ENCODE assay signal across 13 cellular contexts in genomic region chr1:24996983-24997893, GRCh38.
A peak's percentile ranks its signal among the peaks of the same experiment; 100 is the strongest.
DNase-seq lines count a peak whose midpoint lies in the region; ATAC-seq, FAIRE-seq and TF ChIP-seq lines count a peak whose summit lies in the region.
"Had no signal": no experiment of that assay in that cellular context is flagged by ENCODE, and none has a peak within 500 bp of the region (broad histone marks: within the 10 kb centered on the region; RNA-seq: fewer than 3 reads in every experiment).

No MANE protein-coding gene starts in this region.

- H3K4me1 ChIP-seq in CD4-positive, alpha-beta memory T cell (ENCODE audit: insufficient read depth, low read length) = peaks cover 57% of the 10 kb centered on the region

- H3K4me3 ChIP-seq in CD4-positive, alpha-beta memory T cell (ENCODE audit: low read length in 2 of 2) = no peak overlapping the region
- H3K4me3 ChIP-seq: PC-9, skin epidermis had no signal

- CTCF ChIA-PET in CD4-positive, alpha-beta memory T cell (lab: Charles Lee; ENCODE audit: partially characterized antibody) = interaction anchor here (1.2 to 4.9 kb wide), 4 partner anchors 13 to 66 kb away, joined by 3 to 28 read pairs (median 7); partner anchors contain the start of gene RUNX3

- intact Hi-C loops in CD4-positive, alpha-beta memory T cell (cut with micrococcal nuclease) = no loop called here

- FAIRE-seq in D721Med (lab: Jason Lieb, UNC) = no peak
- FAIRE-seq: astrocyte had no signal

- TF ChIP-seq CTCF in nephron progenitor cell (IDR thresholded peaks at IDR 0.05) = no peak
- TF ChIP-seq CTCF in D721Med (IDR thresholded peaks at IDR 0.05; ENCODE audit: insufficient read depth, missing control alignments) = no peak

- no peaks in the 10 kb centered on the region for H3K27me3 ChIP-seq in CD4-positive, alpha-beta memory T cell (ENCODE audit: insufficient read depth, low read length)

- peak overlapping the region in 5 of 7 donors; percentile 36 to 90 (median 77) for H3K27ac Mint-ChIP-seq in CD4-positive, alpha-beta memory T cell
- H3K27ac Mint-ChIP-seq in nephron progenitor cell = peak overlapping the region; percentile 30

- H3K36me3 ChIP-seq in CD4-positive, alpha-beta memory T cell (ENCODE audit: insufficient read depth, low read length) = no peaks in the 10 kb centered on the region

- peak overlapping the region in 4 of 8 donors; percentile 24 to 53 (median 40) for H3K4me3 Mint-ChIP-seq in CD4-positive, alpha-beta memory T cell
- H3K4me3 Mint-ChIP-seq in nephron progenitor cell = no peak overlapping the region

- H3K27ac ChIP-seq in CD4-positive, alpha-beta memory T cell (ENCODE audit: low read depth, low read length) = no peak overlapping the region
- H3K27ac ChIP-seq: PC-9 had no signal

- peaks cover 0 to 6% of the 10 kb centered on the region in 2 donors for H3K36me3 Mint-ChIP-seq in CD4-positive, alpha-beta memory T cell
- no peaks in the 10 kb centered on the region for H3K36me3 Mint-ChIP-seq in nephron progenitor cell (ENCODE audit: low read depth)

- no peaks in the 10 kb centered on the region for H3K27me3 Mint-ChIP-seq in CD4-positive, alpha-beta memory T cell
- H3K27me3 Mint-ChIP-seq in nephron progenitor cell (ENCODE audit: low read depth, poor library complexity) = peaks cover 10% of the 10 kb centered on the region

- peaks cover 0 to 4% (median 0%) of the 10 kb centered on the region in 8 donors for H3K9me3 Mint-ChIP-seq in CD4-positive, alpha-beta memory T cell
- peaks cover 5% of the 10 kb centered on the region for H3K9me3 Mint-ChIP-seq in nephron progenitor cell

- POLR2A ChIA-PET in CD4-positive, alpha-beta memory T cell (lab: Charles Lee; ENCODE audit: partially characterized antibody) = interaction anchor here (0.9 to 10.6 kb wide), 4 partner anchors 9 to 33 kb away, joined by 3 to 88 read pairs (median 4); no protein-coding TSS in a partner anchor

- ATAC-seq in GM21390 (IDR thresholded peaks at IDR 0.05; ENCODE audit: unreplicated experiment) = no peak
- ATAC-seq in HG03354 (IDR thresholded peaks at IDR 0.05; ENCODE audit: poor library complexity, severe bottlenecking, unreplicated experiment) = no peak

- no peak for DNase-seq in CD4-positive, alpha-beta memory T cell
- DNase-seq in KG1 (lab: John Stamatoyannopoulos, UW) = peak; percentile 41
- peak; percentile 75 to 79 for DNase-seq in activated T-cell treated with anti-CD3 and anti-CD28 coated beads, Interleukin-2, amount 50 U/mL, for 48 hours
- DNase-seq in nephron progenitor cell = no peak
- DNase-seq in NCI-H524 treated with DMSO at 0.1 percent for 48 hours (lab: John Stamatoyannopoulos, UW) = no peak
- no peak for DNase-seq in D721Med (ENCODE audit: insufficient read length, low spot score)
- DNase-seq: NCI-H187 treated with DMSO at 0.1 percent for 48 hours, PC-9, substantia nigra had no signal

- H3K9me3 ChIP-seq in CD4-positive, alpha-beta memory T cell (ENCODE audit: control insufficient read depth in 1 of 2, low read length in 2 of 2) = no peaks in the 10 kb centered on the region

- peaks cover 31 to 86% (median 52%) of the 10 kb centered on the region in 4 donors for H3K4me1 Mint-ChIP-seq in CD4-positive, alpha-beta memory T cell
- H3K4me1 Mint-ChIP-seq in nephron progenitor cell = peaks cover 23% of the 10 kb centered on the region

Comparison
In these comparisons a context has a peak if more than half of its experiments do, and no peak if none do; other contexts are left out.
1. DNase-seq: peak in KG1 (single experiment) and activated T-cell treated with anti-CD3 and anti-CD28 coated beads, Interleukin-2, amount 50 U/mL, for 48 hours (2 of 2); none in CD4-positive, alpha-beta memory T cell (0 of 5), nephron progenitor cell (single experiment), NCI-H524 treated with DMSO at 0.1 percent for 48 hours (single experiment) and D721Med (single experiment).